19 cellular contexts compared by ENCODE assay signal in genomic region chr13:88601949-88602348, GRCh38.
"Had no signal": no experiment of that assay in that cellular context is flagged by ENCODE, and none has a peak within 500 bp of the region (broad histone marks: within the 10 kb centered on the region; RNA-seq: fewer than 3 reads in every experiment).

No MANE protein-coding gene starts in this region.

- H3K27ac Mint-ChIP-seq: activated CD4-positive, alpha-beta memory T cell treated with anti-CD3 and anti-CD28 coated beads for 36 hours; activated naive CD4-positive, alpha-beta T cell treated with anti-CD3 and anti-CD28 coated beads, Interleukin-2, amount 50 U/mL, for 72 hours; activated T-helper 1 cell treated with anti-CD3 and anti-CD28 coated beads, Interleukin-12 subunit alpha, Interleukin-12 subunit beta, Interleukin-2, Interleukin-4 antibody, amounts not matched to agents 30 ng/mL and 10 ng/mL and 1 ng/mL, durations not matched to agents 14 hours and 24 hours and 36 hours; nephron progenitor cell had no signal

- H3K36me3 Mint-ChIP-seq: activated CD4-positive, alpha-beta memory T cell treated with anti-CD3 and anti-CD28 coated beads for 36 hours; activated naive CD4-positive, alpha-beta T cell treated with anti-CD3 and anti-CD28 coated beads, Interleukin-2, amount 50 U/mL, for 72 hours had no signal

- H3K4me3 Mint-ChIP-seq: activated CD4-positive, alpha-beta memory T cell treated with anti-CD3 and anti-CD28 coated beads for 36 hours; activated T-helper 1 cell treated with anti-CD3 and anti-CD28 coated beads, Interleukin-12 subunit alpha, Interleukin-12 subunit beta, Interleukin-2, Interleukin-4 antibody, amounts not matched to agents 30 ng/mL and 10 ng/mL and 1 ng/mL, durations not matched to agents 14 hours and 24 hours and 36 hours; nephron progenitor cell had no signal

- H3K9me3 Mint-ChIP-seq: activated naive CD4-positive, alpha-beta T cell treated with anti-CD3 and anti-CD28 coated beads, Interleukin-2, amount 50 U/mL, for 72 hours; activated T-helper 1 cell treated with anti-CD3 and anti-CD28 coated beads, Interleukin-12 subunit alpha, Interleukin-12 subunit beta, Interleukin-2, Interleukin-4 antibody, amounts not matched to agents 30 ng/mL and 10 ng/mL and 1 ng/mL, durations not matched to agents 14 hours and 24 hours and 36 hours; nephron progenitor cell had no signal

- H3K27me3 Mint-ChIP-seq: activated CD4-positive, alpha-beta memory T cell treated with anti-CD3 and anti-CD28 coated beads for 36 hours had no signal

- H3K4me1 Mint-ChIP-seq: nephron progenitor cell had no signal

- DNase-seq: activated CD4-positive, alpha-beta memory T cell treated with anti-CD3 and anti-CD28 coated beads for 36 hours; activated gamma-delta T cell treated with Interleukin-2 at 50 U/mL for 16 hours; activated T-cell treated with anti-CD3 and anti-CD28 coated beads for 4 hours; amniotic stem cell; effector CD8-positive, alpha-beta T cell; heart left ventricle; left lung; midbrain; nephron progenitor cell; nucleus accumbens; posterior cingulate gyrus; sigmoid colon; stimulated activated CD8-positive, alpha-beta memory T cell treated with anti-CD3 and anti-CD28 coated beads, Interleukin-4, amount 100 ng/mL, for 48 hours; stimulated activated naive CD4-positive, alpha-beta T cell; thyroid gland; WERI-Rb-1 had no signal

- ATAC-seq: activated naive CD4-positive, alpha-beta T cell treated with anti-CD3 and anti-CD28 coated beads, Interleukin-2, amount 50 U/mL, for 72 hours; gastroesophageal sphincter; heart left ventricle; left lung had no signal
